In the genomic region with DNA sequence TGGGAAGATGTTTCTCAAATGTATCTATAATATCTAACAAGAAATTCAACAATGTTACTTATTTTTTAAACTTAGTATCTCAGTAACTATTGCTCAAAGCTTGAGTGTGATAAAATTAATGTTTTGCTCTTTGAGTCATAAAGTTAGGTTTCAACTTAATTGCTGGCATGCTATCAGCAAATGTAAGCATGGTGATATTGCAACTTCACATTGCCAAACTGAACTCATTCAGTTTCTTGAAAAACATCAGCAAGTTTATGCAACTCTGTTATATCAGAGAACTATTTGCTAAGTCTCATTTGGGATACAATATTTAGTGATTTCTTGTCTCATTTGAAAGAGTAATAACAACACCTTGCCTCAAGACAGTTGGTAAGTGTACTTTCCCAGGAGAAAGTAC, we compare ENCODE assay signal across 16 cellular contexts.
DNase-seq lines count a peak whose midpoint lies in the region; ATAC-seq, FAIRE-seq and TF ChIP-seq lines count a peak whose summit lies in the region.
"Had no signal": no experiment of that assay in that cellular context is flagged by ENCODE, and none has a peak within 500 bp of the region (broad histone marks: within the 10 kb centered on the region; RNA-seq: fewer than 3 reads in every experiment).

No MANE protein-coding gene starts in this region.

- TF ChIP-seq CTCF in RWPE1 (conservative IDR thresholded peaks at IDR 0.05; ENCODE audit: low read depth) (no peak), fibroblast of the aortic adventitia (IDR thresholded peaks at IDR 0.05; ENCODE audit: insufficient read depth, low read length) (no peak), D721Med (IDR thresholded peaks at IDR 0.05; ENCODE audit: insufficient read depth, missing control alignments) (no peak), adrenal gland (IDR thresholded peaks at IDR 0.05) (no peak)

- TF ChIP-seq POLR2A in adrenal gland (IDR thresholded peaks at IDR 0.05): no peak

- no peaks in the 10 kb centered on the region for H3K4me1 ChIP-seq in adrenal gland (replicated peaks in 1 of 2)

- H3K27ac ChIP-seq in RWPE1: peak overlapping the region; percentile 40; the same call in 1 of the 2 replicates
- H3K27ac ChIP-seq in adrenal gland: no peak overlapping the region
- H3K27ac ChIP-seq: 22Rv1; BLaER1 treated with 17β-estradiol and CSF1 and Interleukin-3, amounts not matched to agents 10 nM and 100 nM had no signal

- FAIRE-seq in colon (lab: Jason Lieb, UNC) (peak; percentile 58), D721Med (lab: Jason Lieb, UNC) (no peak)
- FAIRE-seq: HepG2, HTR-8/SVneo had no signal

- H3K9me3 ChIP-seq in adrenal gland (replicated peaks in 1 of 3): no peaks in the 10 kb centered on the region

- CTCF ChIA-PET in RWPE1 (lab: Yijun Ruan, JAX): no interaction called here

- no peaks in the 10 kb centered on the region for H3K36me3 ChIP-seq in adrenal gland (replicated peaks in 1 of 2)
- H3K36me3 ChIP-seq: BLaER1 treated with 17β-estradiol and CSF1 and Interleukin-3, amounts not matched to agents 10 nM and 100 nM had no signal

- no peaks in the 10 kb centered on the region for H3K27me3 ChIP-seq in adrenal gland
- H3K27me3 ChIP-seq: BLaER1 treated with 17β-estradiol and CSF1 and Interleukin-3, amounts not matched to agents 10 nM and 100 nM had no signal

- ATAC-seq in HG03139 (IDR thresholded peaks at IDR 0.05; ENCODE audit: unreplicated experiment): no peak
- ATAC-seq: GM23338, HepG2 had no signal

- intact Hi-C loops in adrenal gland (cut with DNase I): no loop called here

- POLR2A ChIA-PET in RWPE1 (lab: Yijun Ruan, JAX; ENCODE audit: low non-redundant PET): no interaction called here

- no peak overlapping the region for H3K4me3 ChIP-seq in fibroblast of the aortic adventitia (ENCODE audit: low read depth, low read length)
- H3K4me3 ChIP-seq in adrenal gland: no peak overlapping the region
- H3K4me3 ChIP-seq: BLaER1 treated with 17β-estradiol and CSF1 and Interleukin-3, amounts not matched to agents 10 nM and 100 nM; GM23338 had no signal

- DNase-seq in RWPE1 (ENCODE audit: low spot score): no peak
- DNase-seq in fibroblast of the aortic adventitia (ENCODE audit: low read depth): peak; percentile 34
- DNase-seq in renal cortical epithelial cell (ENCODE audit: low read depth): peak; percentile 84
- DNase-seq in GM19238 (ENCODE audit: insufficient read length, low spot score): no peak
- DNase-seq in D721Med (ENCODE audit: insufficient read length, low spot score): no peak
- DNase-seq in adrenal gland: no peak
- DNase-seq: CD4-positive, CD25-positive, alpha-beta regulatory T cell; DMS 273 treated with DMSO at 0.1 percent for 48 hours; H9 had no signal

Comparison
In these comparisons a context has a peak if more than half of its experiments do, and no peak if none do; other contexts are left out.
1. DNase-seq: peak in fibroblast of the aortic adventitia (single experiment) and renal cortical epithelial cell (single experiment); none in RWPE1 (single experiment), GM19238 (single experiment), D721Med (single experiment) and adrenal gland (0 of 7).